ENCODE assay signal across 1 cellular context in the genomic region with DNA sequence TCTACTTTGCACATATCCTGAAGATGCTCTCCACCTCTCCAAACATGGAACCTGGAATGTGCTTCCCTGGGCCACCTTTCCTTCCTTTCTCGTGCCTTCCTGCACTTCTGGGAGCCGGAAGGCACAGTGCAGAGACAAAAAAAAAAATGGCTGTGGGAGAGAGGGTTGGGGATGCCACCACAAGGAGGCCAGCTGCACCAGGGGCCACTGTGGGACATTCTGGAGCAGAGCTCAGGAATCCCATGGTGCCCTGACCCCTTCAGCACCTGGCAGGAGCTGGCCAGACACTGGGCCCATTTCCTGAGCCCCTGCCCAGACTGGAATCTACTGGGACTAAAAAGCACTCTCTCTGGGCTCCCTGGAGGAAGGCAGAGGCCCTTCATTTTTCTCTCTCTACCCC.
TF ChIP-seq lines count a peak whose summit lies in the region.

No MANE protein-coding gene starts in this region.

TF ChIP-seq in GM23338, 12 proteins besides CTCF, POLR2A, EP300 and RAD21 (continued from another document):
- TF ChIP-seq REST (IDR thresholded peaks at IDR 0.05; ENCODE audit: unreplicated experiment) (no peak), CREB1 (CRISPR knock-in tag; IDR thresholded peaks at IDR 0.05; ENCODE audit: low read depth) (no peak), ZNF331 (CRISPR knock-in tag; IDR thresholded peaks at IDR 0.05; ENCODE audit: low read depth) (no peak), JUNB (IDR thresholded peaks at IDR 0.05; ENCODE audit: unreplicated experiment) (no peak), POLR2AphosphoS5 (IDR thresholded peaks at IDR 0.05; ENCODE audit: low read depth) (no peak)
